27 cellular contexts compared by ENCODE assay signal in the genomic region with DNA sequence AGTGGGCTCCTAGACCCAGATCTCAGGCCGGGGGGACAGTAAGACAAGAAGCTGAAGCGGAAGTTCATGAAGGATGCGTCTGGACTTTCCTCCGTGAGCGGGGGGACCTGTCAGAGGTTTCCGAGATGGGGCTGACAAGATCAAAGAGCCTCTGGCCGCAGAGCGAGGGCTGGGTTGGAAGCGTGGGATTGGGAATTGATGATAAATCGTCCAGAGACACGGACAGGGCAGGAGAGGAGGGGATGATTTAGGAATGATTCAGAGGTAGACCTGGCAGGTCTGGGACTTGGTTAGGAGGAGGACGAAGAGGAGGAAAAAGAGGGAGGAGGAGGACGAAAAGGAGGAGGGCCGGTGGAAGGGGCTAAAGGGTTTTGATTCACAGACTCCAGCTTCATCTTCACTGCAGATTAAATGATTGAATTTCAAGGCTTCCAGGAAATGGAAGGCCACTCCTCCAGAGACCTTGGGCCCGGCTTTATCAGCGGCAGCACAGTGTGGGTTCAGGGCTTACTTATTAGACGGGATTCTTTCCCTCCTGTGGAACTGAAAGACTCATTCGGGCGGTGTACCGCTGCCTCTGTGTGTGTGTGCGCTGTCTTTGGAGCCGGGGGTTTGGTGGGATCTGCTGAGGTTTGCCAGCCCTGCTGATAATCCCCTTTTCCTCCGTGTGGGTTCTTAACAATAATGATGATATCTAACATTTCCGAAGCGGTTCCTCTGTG.
DNase-seq lines count a peak whose midpoint lies in the region; ATAC-seq, FAIRE-seq and TF ChIP-seq lines count a peak whose summit lies in the region.
"Had no signal": no experiment of that assay in that cellular context is flagged by ENCODE, and none has a peak within 500 bp of the region (broad histone marks: within the 10 kb centered on the region; RNA-seq: fewer than 3 reads in every experiment).

No MANE protein-coding gene starts in this region.

- POLR2A ChIA-PET in HepG2 (lab: Yijun Ruan, JAX), result no interaction called here

- DNase-seq in HepG2 (ENCODE audit: low spot score) (no peak), right lobe of liver (no peak), body of pancreas (peak; percentile 29 to 60 (median 48)), mesothelial cell of epicardium (ENCODE audit: low spot score in 2 of 2, unreplicated experiment in 2 of 2) (no peak), uterus (peak; percentile 29 to 43), NCI-H524 treated with DMSO at 0.1 percent for 48 hours (lab: John Stamatoyannopoulos, UW) (no peak), putamen (ENCODE audit: low spot score) (no peak)
- DNase-seq in stimulated activated naive CD4-positive, alpha-beta T cell treated with Interleukin-2 at 50 U/mL for 16 hours (lab: John Stamatoyannopoulos, UW), result no peak
- DNase-seq: activated CD4-positive, alpha-beta T cell treated with anti-CD3 and anti-CD28 coated beads, Interleukin-2, amount 50 U/mL, for 1 hour; activated gamma-delta T cell treated with Interleukin-2 at 50 U/mL for 16 hours; amygdala; COR-L47; effector CD4-positive, alpha-beta T cell; mucosa of descending colon; NCI-H1417 treated with DMSO at 0.1 percent for 48 hours; NCI-H2171; stimulated activated CD4-positive, alpha-beta T cell treated with anti-CD3 and anti-CD28 coated beads, Interleukin-15, amount 100 ng/mL, for 24 hours; substantia nigra; T-helper 17 cell had no signal

- H3K27me3 Mint-ChIP-seq in mesothelial cell of epicardium (ENCODE audit: low read depth), result no peaks in the 10 kb centered on the region

- H3K9me3 ChIP-seq in HepG2 (ENCODE audit: low read length) (no peaks in the 10 kb centered on the region), right lobe of liver (no peaks in the 10 kb centered on the region), body of pancreas (no peaks in the 10 kb centered on the region), uterus (no peaks in the 10 kb centered on the region)
- H3K9me3 ChIP-seq: gastroesophageal sphincter, HAP-1, mucosa of descending colon, neutrophil, SJSA1 had no signal

- peaks cover 17% of the 10 kb centered on the region for H3K9me3 Mint-ChIP-seq in mesothelial cell of epicardium

- peaks cover 27% of the 10 kb centered on the region for H3K4me1 Mint-ChIP-seq in mesothelial cell of epicardium
- H3K4me1 Mint-ChIP-seq: central memory CD8-positive, alpha-beta T cell had no signal

- CTCF ChIA-PET in HepG2 (lab: Yijun Ruan, JAX; ENCODE audit: low intra/inter-chr PET ratio, low total read pairs), result no interaction called here

- H3K36me3 Mint-ChIP-seq in mesothelial cell of epicardium, result no peaks in the 10 kb centered on the region

- H3K4me2 ChIP-seq in HepG2 (ENCODE audit: low read depth, low read length), result no peak overlapping the region

- H3K27ac Mint-ChIP-seq in mesothelial cell of epicardium, result peak overlapping the region; percentile 79
- H3K27ac Mint-ChIP-seq: T-helper 17 cell had no signal

- no peaks in the 10 kb centered on the region for H3K79me2 ChIP-seq in HepG2 (ENCODE audit: insufficient read depth, low read length)

- intact Hi-C loops in HepG2 (cut with micrococcal nuclease; ENCODE audit: unreplicated experiment) (no loop called here), right lobe of liver (cut with DNase I) (loop anchor here in 1 of 2 donors (10.0 kb wide), 1 partner anchor 197 kb away; no protein-coding TSS in a partner anchor), body of pancreas (cut with DNase I) (no loop called here), uterus (cut with DNase I; ENCODE audit: low total_unique reads) (no loop called here)

- TF ChIP-seq EP300 in HepG2 (IDR thresholded peaks at IDR 0.05; ENCODE audit: low read depth in 2 of 2, low read length in 2 of 2) (no peak), HepG2 (CRISPR knock-in tag; IDR thresholded peaks at IDR 0.05; ENCODE audit: borderline replicate concordance) (no peak)

- H3K4me1 ChIP-seq in HepG2 (ENCODE audit: insufficient read depth, low read length) (peaks cover 49% of the 10 kb centered on the region), right lobe of liver (no peaks in the 10 kb centered on the region), body of pancreas (peaks cover 13% of the 10 kb centered on the region), uterus (no peaks in the 10 kb centered on the region)
- H3K4me1 ChIP-seq: HAP-1, SJSA1 had no signal

- TF ChIP-seq CTCF in HepG2 (CRISPR knock-in tag; IDR thresholded peaks at IDR 0.05), result no peak
- TF ChIP-seq CTCF in right lobe of liver (IDR thresholded peaks at IDR 0.05), result no peak
- TF ChIP-seq CTCF in body of pancreas (IDR thresholded peaks at IDR 0.05), result no peak
- no peak for TF ChIP-seq CTCF in mesothelial cell of epicardium (IDR thresholded peaks at IDR 0.05; ENCODE audit: unreplicated experiment)
- no peak for TF ChIP-seq CTCF in uterus (IDR thresholded peaks at IDR 0.05)

- ATAC-seq in HepG2 (peak; percentile 62), right lobe of liver (no peak), body of pancreas (peak; percentile 80)
- ATAC-seq: esophagus mucosa, gastroesophageal sphincter, left lobe of liver, mucosa of descending colon, T-helper 17 cell had no signal

- no peak for TF ChIP-seq RAD21 in HepG2 (CRISPR knock-in tag; IDR thresholded peaks at IDR 0.05)

- TF ChIP-seq POLR2A in HepG2 (IDR thresholded peaks at IDR 0.05; ENCODE audit: insufficient read depth in 1 of 2, low read depth in 2 of 2, low read length in 2 of 2), result no peak
- no peak for TF ChIP-seq POLR2A in right lobe of liver (IDR thresholded peaks at IDR 0.05)
- peak in 2 of 3 donors; percentile 8 to 19 for TF ChIP-seq POLR2A in body of pancreas (IDR thresholded peaks at IDR 0.05)
- no peak for TF ChIP-seq POLR2A in uterus (IDR thresholded peaks at IDR 0.05)

- H3K27me3 ChIP-seq in HepG2 (ENCODE audit: control insufficient read depth in 1 of 2, insufficient read depth in 2 of 2, low read length in 2 of 2) (no peaks in the 10 kb centered on the region), right lobe of liver (no peaks in the 10 kb centered on the region), body of pancreas (no peaks in the 10 kb centered on the region), uterus (no peaks in the 10 kb centered on the region)
- H3K27me3 ChIP-seq: gastroesophageal sphincter, SJSA1 had no signal

- H3K4me3 ChIP-seq in HepG2 (replicated peaks in 1 of 3; ENCODE audit: insufficient read depth in 1 of 3, low read depth in 2 of 3, low read length in 3 of 3), result no peak overlapping the region
- H3K4me3 ChIP-seq in right lobe of liver, result no peak overlapping the region
- no peak overlapping the region for H3K4me3 ChIP-seq in body of pancreas
- no peak overlapping the region for H3K4me3 ChIP-seq in uterus
- H3K4me3 ChIP-seq: gastroesophageal sphincter, HAP-1, mucosa of descending colon, SJSA1 had no signal

- no peak for FAIRE-seq in HepG2 (lab: Jason Lieb, UNC)

- no peaks in the 10 kb centered on the region for H4K20me1 ChIP-seq in HepG2 (ENCODE audit: insufficient read depth, low read length)

- H3K9ac ChIP-seq in HepG2 (ENCODE audit: insufficient read depth, low read depth, low read length), result no peak overlapping the region

- no TSS peak for BruUV-seq in HepG2 (replicated peaks; lab: Mats Ljungman, UMichigan)

- H3K4me3 Mint-ChIP-seq in mesothelial cell of epicardium, result peak overlapping the region; percentile 10
- H3K4me3 Mint-ChIP-seq: central memory CD8-positive, alpha-beta T cell; T-helper 17 cell had no signal

- WGBS in HepG2 (ENCODE audit: low lambda C conversion rate), result 82% methylated on average over 25 of the region's 25 CpGs
- WGBS in right lobe of liver (ENCODE audit: insufficient coverage, low coverage, low lambda C conversion rate, missing lambda C conversion rate), result 74% methylated on average over 20 of the region's 25 CpGs
- 44 to 49% methylated on average over 25 of the region's 25 CpGs for WGBS in body of pancreas, 2 donors

- H3K36me3 ChIP-seq in HepG2 (replicated peaks in 1 of 2; ENCODE audit: control insufficient read depth in 1 of 2, insufficient read depth in 2 of 2, low read length in 2 of 2) (no peaks in the 10 kb centered on the region), right lobe of liver (no peaks in the 10 kb centered on the region), body of pancreas (replicated peaks in 1 of 2; ENCODE audit: insufficient read depth in 1 of 2, low read depth in 2 of 2) (no peaks in the 10 kb centered on the region), uterus (no peaks in the 10 kb centered on the region)
- H3K36me3 ChIP-seq: gastroesophageal sphincter, HAP-1, neutrophil, SJSA1 had no signal

- in situ Hi-C loops in HepG2 (cut with HindIII; ENCODE audit: extremely low pct_ligation_motif_present, low pct_unique_long_range_greater_than_20kb), result loop anchor here (10.0 kb wide), 1 partner anchor 207 kb away; the partner anchor contains the start of gene ERRFI1

- H3K27ac ChIP-seq in HepG2 (ENCODE audit: extremely low read length, insufficient read depth, low read length) (no peak overlapping the region), right lobe of liver (no peak overlapping the region), body of pancreas (peak overlapping the region in 2 of 4 donors; percentile 35 to 52), uterus (peak overlapping the region in 1 of 2 donors; percentile 45)
- H3K27ac ChIP-seq: neutrophil, SJSA1, VCaP had no signal

- no peak overlapping the region for H2AFZ ChIP-seq in HepG2 (ENCODE audit: low read length)

TF ChIP-seq in HepG2, 621 proteins besides CTCF, POLR2A, EP300 and RAD21 (continues in another document):
- TF ChIP-seq SRSF4 (IDR thresholded peaks at IDR 0.05; ENCODE audit: low read depth, low read length, poor library complexity, severe bottlenecking), result no peak
- TF ChIP-seq, protein P1, sequence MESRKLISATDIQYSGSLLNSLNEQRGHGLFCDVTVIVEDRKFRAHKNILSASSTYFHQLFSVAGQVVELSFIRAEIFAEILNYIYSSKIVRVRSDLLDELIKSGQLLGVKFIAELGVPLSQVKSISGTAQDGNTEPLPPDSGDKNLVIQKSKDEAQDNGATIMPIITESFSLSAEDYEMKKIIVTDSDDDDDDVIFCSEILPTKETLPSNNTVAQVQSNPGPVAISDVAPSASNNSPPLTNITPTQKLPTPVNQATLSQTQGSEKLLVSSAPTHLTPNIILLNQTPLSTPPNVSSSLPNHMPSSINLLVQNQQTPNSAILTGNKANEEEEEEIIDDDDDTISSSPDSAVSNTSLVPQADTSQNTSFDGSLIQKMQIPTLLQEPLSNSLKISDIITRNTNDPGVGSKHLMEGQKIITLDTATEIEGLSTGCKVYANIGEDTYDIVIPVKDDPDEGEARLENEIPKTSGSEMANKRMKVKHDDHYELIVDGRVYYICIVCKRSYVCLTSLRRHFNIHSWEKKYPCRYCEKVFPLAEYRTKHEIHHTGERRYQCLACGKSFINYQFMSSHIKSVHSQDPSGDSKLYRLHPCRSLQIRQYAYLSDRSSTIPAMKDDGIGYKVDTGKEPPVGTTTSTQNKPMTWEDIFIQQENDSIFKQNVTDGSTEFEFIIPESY (CRISPR knock-in tag; IDR thresholded peaks at IDR 0.05), result peak; percentile 86

Comparison
In these comparisons a context has a peak if more than half of its experiments do, and no peak if none do; other contexts are left out.
1. ATAC-seq: peak in HepG2 (single experiment) and body of pancreas (single experiment); none in right lobe of liver (0 of 4).
2. DNase-seq: peak in body of pancreas (4 of 4) and uterus (2 of 2); none in HepG2 (single experiment), right lobe of liver (0 of 3), mesothelial cell of epicardium (0 of 2), NCI-H524 treated with DMSO at 0.1 percent for 48 hours (single experiment), putamen (single experiment) and stimulated activated naive CD4-positive, alpha-beta T cell treated with Interleukin-2 at 50 U/mL for 16 hours (single experiment).
3. POLR2A ChIP-seq: peak in body of pancreas (2 of 3); none in HepG2 (0 of 2), right lobe of liver (single experiment) and uterus (0 of 2).